12 cellular contexts compared by ENCODE assay signal in the genomic region with DNA sequence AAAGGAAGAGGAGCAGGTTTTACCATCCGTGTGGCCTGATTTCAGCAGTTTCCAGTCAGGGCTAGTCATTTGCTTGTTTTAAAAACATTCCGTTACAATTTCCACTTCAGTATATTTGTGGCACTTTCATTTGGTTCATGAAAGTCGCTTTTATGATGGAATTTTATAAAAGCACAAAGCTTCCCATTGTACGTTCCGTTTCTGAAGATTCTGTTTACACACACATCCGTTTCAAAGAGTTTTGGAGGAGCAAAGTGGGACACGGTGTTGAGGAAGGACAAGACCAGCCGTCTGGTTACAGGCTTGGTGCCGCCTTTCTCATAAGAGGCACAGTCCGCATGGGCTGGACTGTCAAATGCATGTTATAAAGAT.
DNase-seq lines count a peak whose midpoint lies in the region; TF ChIP-seq lines count a peak whose summit lies in the region.
"Had no signal": no experiment of that assay in that cellular context is flagged by ENCODE, and none has a peak within 500 bp of the region (broad histone marks: within the 10 kb centered on the region; RNA-seq: fewer than 3 reads in every experiment).

No MANE protein-coding gene starts in this region.

- peak overlapping the region; percentile 60; the same call in 1 of the 2 replicates for H3K27ac ChIP-seq in VCaP
- peak overlapping the region; percentile 90 for H3K27ac ChIP-seq in layer of hippocampus (ENCODE audit: low read depth, low read length)
- H3K27ac ChIP-seq in sigmoid colon, result peak overlapping the region; percentile 89 to 93 (median 92)

- CTCF ChIA-PET in Caco-2 (lab: Charles Lee), result no interaction called here

- H3K9me3 ChIP-seq in Caco-2, result no peaks in the 10 kb centered on the region
- H3K9me3 ChIP-seq in sigmoid colon, result no peaks in the 10 kb centered on the region
- H3K9me3 ChIP-seq: body of pancreas had no signal

- peaks cover 51% of the 10 kb centered on the region for H3K4me1 ChIP-seq in Caco-2
- peaks cover 0 to 32% (median 27%) of the 10 kb centered on the region in 4 donors for H3K4me1 ChIP-seq in sigmoid colon

- POLR2A ChIA-PET in Caco-2 (lab: Charles Lee), result no interaction called here

- H3K4me3 ChIP-seq in Caco-2 (ENCODE audit: low read depth, low read length) (no peak overlapping the region), sigmoid colon (peak overlapping the region in 1 of 4 donors; percentile 54)
- H3K4me3 ChIP-seq: body of pancreas had no signal

- peaks cover 27% of the 10 kb centered on the region for H3K36me3 Mint-ChIP-seq in Caco-2 (ENCODE audit: insufficient read depth, unreplicated experiment)

- H3K27me3 ChIP-seq in Caco-2 (replicated peaks; ENCODE audit: control insufficient read depth, insufficient read depth, low read length) (no peaks in the 10 kb centered on the region), layer of hippocampus (ENCODE audit: control insufficient read depth, insufficient read depth, low read length) (no peaks in the 10 kb centered on the region), sigmoid colon (no peaks in the 10 kb centered on the region)
- H3K27me3 ChIP-seq: body of pancreas had no signal

- no peak for TF ChIP-seq CTCF in Caco-2 (IDR thresholded peaks at IDR 0.05; ENCODE audit: insufficient read depth in 1 of 2, low read depth in 1 of 2, low read length in 1 of 2, severe bottlenecking in 1 of 2, unreplicated experiment in 1 of 2)
- TF ChIP-seq CTCF in VCaP (conservative IDR thresholded peaks at IDR 0.05), result no peak
- TF ChIP-seq CTCF in sigmoid colon (IDR thresholded peaks at IDR 0.05), result no peak

- H3K9me3 Mint-ChIP-seq in Caco-2 (ENCODE audit: unreplicated experiment), result no peaks in the 10 kb centered on the region
- H3K9me3 Mint-ChIP-seq: stimulated activated memory B cell treated with anti-CD40 and anti-IgM and Interleukin-4, amounts not matched to agents 10 μg/mL and 1 μg/mL and 100 μg/mL, for 72 hours had no signal

- peaks cover 18% of the 10 kb centered on the region for H3K4me1 Mint-ChIP-seq in Caco-2 (ENCODE audit: low read depth, unreplicated experiment)

- BruUV-seq in Caco-2 (replicated peaks; lab: Mats Ljungman, UMichigan), result no TSS peak

- no peak for TF ChIP-seq POLR2A in sigmoid colon (IDR thresholded peaks at IDR 0.05)

- no peak for TF ChIP-seq EP300 in sigmoid colon (IDR thresholded peaks at IDR 0.05)

- H3K4me3 Mint-ChIP-seq in Caco-2 (ENCODE audit: unreplicated experiment), result peak overlapping the region; percentile 65

- DNase-seq in Caco-2, result no peak
- no peak for DNase-seq in sigmoid colon
- DNase-seq in nucleus accumbens (lab: John Stamatoyannopoulos, UW), result no peak
- no peak for DNase-seq in RPMI8226
- DNase-seq in COLO668 (lab: John Stamatoyannopoulos, UW; ENCODE audit: unreplicated experiment), result no peak
- no peak for DNase-seq in activated CD4-positive, CD25-positive, alpha-beta regulatory T cell treated with anti-CD3 and anti-CD28 coated beads, Interleukin-2, amount 50 U/mL, for 72 hours
- DNase-seq: NCI-H774, T-helper 1 cell had no signal

- 90 to 91% methylated on average over 10 of the region's 10 CpGs for WGBS in sigmoid colon, 2 donors

- H3K36me3 ChIP-seq in Caco-2 (ENCODE audit: control insufficient read depth, insufficient read depth, low read length), result peaks cover 1% of the 10 kb centered on the region; the same call in 1 of the 2 replicates
- no peaks in the 10 kb centered on the region for H3K36me3 ChIP-seq in sigmoid colon

- intact Hi-C loops in Caco-2 (cut with micrococcal nuclease; ENCODE audit: unreplicated experiment), result no loop called here
- intact Hi-C loops in sigmoid colon (cut with DNase I), result loop anchor here (5.0 kb wide), 2 partner anchors 258 to 278 kb away; partner anchors contain the start of genes MORN1, PEX10 and RER1

- H3K27ac Mint-ChIP-seq in Caco-2 (ENCODE audit: unreplicated experiment), result peak overlapping the region; percentile 98

- no peaks in the 10 kb centered on the region for H3K27me3 Mint-ChIP-seq in Caco-2 (ENCODE audit: insufficient read depth, unreplicated experiment)
- H3K27me3 Mint-ChIP-seq: stimulated activated memory B cell treated with anti-CD40 and anti-IgM and Interleukin-4, amounts not matched to agents 10 μg/mL and 1 μg/mL and 100 μg/mL, for 72 hours had no signal
